Comparison of ENCODE assay signal across 14 cellular contexts in the genomic region with DNA sequence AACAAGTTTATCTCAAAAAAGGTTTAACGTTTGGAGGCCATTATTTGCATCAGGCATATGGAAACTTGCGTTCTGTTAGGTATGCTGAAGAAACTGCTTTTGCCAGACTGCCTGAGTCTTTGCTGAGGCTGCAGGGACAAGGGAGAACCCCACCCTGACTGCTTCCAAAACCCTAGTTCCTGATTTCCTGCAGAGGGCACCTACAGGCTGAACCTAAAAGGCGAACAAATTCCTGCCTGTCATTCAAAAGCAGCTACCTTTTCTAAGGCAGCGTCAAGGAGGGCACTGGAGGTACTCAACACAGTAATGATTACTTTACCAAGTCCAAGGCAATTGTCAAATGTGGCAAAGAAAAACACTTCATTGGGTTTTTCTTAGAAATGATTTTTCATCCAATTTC. TPM values are rescaled to one million over a fixed set of nuclear protein-coding genes. Genes with fewer than 3 reads are reported as not detected.
DNase-seq lines count a peak whose midpoint lies in the region; ATAC-seq, FAIRE-seq and TF ChIP-seq lines count a peak whose summit lies in the region.
"Had no signal": no experiment of that assay in that cellular context is flagged by ENCODE, and none has a peak within 500 bp of the region (broad histone marks: within the 10 kb centered on the region; RNA-seq: fewer than 3 reads in every experiment).

No MANE protein-coding gene starts in this region.

- 86% methylated on average over 2 of the region's 4 CpGs; no CpG with 5 or more reads in 1 of the 2 experiments for WGBS in IMR-90 (ENCODE audit: extremely low coverage in 2 of 2, insufficient read length in 1 of 2), 2 experiments
- 45% methylated on average over 4 of the region's 4 CpGs; no CpG with 5 or more reads in 1 of the 2 experiments for WGBS in H1 (ENCODE audit: extremely low coverage in 1 of 2, insufficient coverage in 1 of 2, insufficient read length in 1 of 2, insufficient replicate concordance in 2 of 2, low coverage in 1 of 2, low lambda C conversion rate in 2 of 2, missing lambda C conversion rate in 1 of 2), 2 experiments

- H3K4me3 ChIP-seq in IMR-90 (ENCODE audit: insufficient read depth, low read depth, low read length), result no peak overlapping the region
- peak overlapping the region in 3 of 4 experiments; percentile 52 to 71 (median 70); a peak in 4 of 8 replicates for H3K4me3 ChIP-seq in H1 (ENCODE audit: extremely low read depth in 1 of 4, insufficient read depth in 2 of 4, low read depth in 3 of 4, low read length in 4 of 4)
- H3K4me3 ChIP-seq in retinal pigment epithelial cell (ENCODE audit: low read length), result no peak overlapping the region

- dilution Hi-C loops in IMR-90 (cut with HindIII; ENCODE audit: low sequenced_read_pairs, unreplicated experiment), result no loop called here

- H3K9me3 Mint-ChIP-seq in activated naive CD8-positive, alpha-beta T cell (ENCODE audit: low read depth), result no peaks in the 10 kb centered on the region
- H3K9me3 Mint-ChIP-seq in activated naive CD8-positive, alpha-beta T cell treated with anti-CD3 and anti-CD28 coated beads for 36 hours, result no peaks in the 10 kb centered on the region

- H3K79me2 ChIP-seq in H1 (ENCODE audit: control insufficient read depth in 1 of 2, insufficient read depth in 2 of 2, low read length in 2 of 2), result no peaks in the 10 kb centered on the region

- TF ChIP-seq RAD21 in IMR-90 (IDR thresholded peaks at IDR 0.05; ENCODE audit: low read length) (no peak), H1 (IDR thresholded peaks at IDR 0.05 in 1 of 2, conservative IDR thresholded peaks at IDR 0.05 in 1 of 2; ENCODE audit: low read depth in 2 of 2, low read length in 2 of 2) (peak in 1 of 2 experiments; percentile 33; a peak in 2 of 4 replicates)

- H3K27me3 Mint-ChIP-seq in activated naive CD8-positive, alpha-beta T cell, result peaks cover 5% of the 10 kb centered on the region
- peaks cover 22% of the 10 kb centered on the region for H3K27me3 Mint-ChIP-seq in activated naive CD8-positive, alpha-beta T cell treated with anti-CD3 and anti-CD28 coated beads for 36 hours

- no peak for DNase-seq in activated naive CD8-positive, alpha-beta T cell treated with anti-CD3 and anti-CD28 coated beads for 36 hours
- DNase-seq in IMR-90, result no peak
- no peak for DNase-seq in H1 (ENCODE audit: low read depth in 1 of 2, low spot score in 2 of 2)
- DNase-seq in retinal pigment epithelial cell (ENCODE audit: low read depth), result no peak
- no peak for DNase-seq in GM10266 (ENCODE audit: extremely low spot score)
- no peak for DNase-seq in NCI-H2107 (lab: John Stamatoyannopoulos, UW)
- DNase-seq: activated CD8-positive, alpha-beta memory T cell treated with anti-CD3 and anti-CD28 coated beads, Interleukin-2, amount 50 U/mL, for 4 hours; AML-193; KG1; NCI-H2227 treated with DMSO at 0.1 percent for 48 hours had no signal

- H4K5ac ChIP-seq in IMR-90 (ENCODE audit: low read depth, low read length) (no peak overlapping the region), H1 (ENCODE audit: insufficient read length, low read depth, low read length) (no peak overlapping the region)

- intact Hi-C loops in IMR-90 (cut with micrococcal nuclease), result loop anchor here (5.0 kb wide), 1 partner anchor 74 kb away; a partner anchor contains a TSS

- H3K27me3 ChIP-seq in IMR-90 (ENCODE audit: control insufficient read depth, insufficient read depth, low read length) (no peaks in the 10 kb centered on the region), H1 (replicated peaks in 1 of 4; ENCODE audit: control insufficient read depth in 3 of 4, extremely low read depth in 1 of 4, insufficient read depth in 3 of 4, low read length in 3 of 4) (peaks cover 0 to 14% (median 6%) of the 10 kb centered on the region in 4 experiments; a peak in 3 of 7 replicates)
- H3K27me3 ChIP-seq: ascending aorta had no signal

- no peak overlapping the region for H2BK120ac ChIP-seq in IMR-90 (ENCODE audit: low read depth, low read length)
- H2BK120ac ChIP-seq in H1 (replicated peaks; ENCODE audit: low read depth, low read length), result no peak overlapping the region

- FAIRE-seq in H1 (lab: Jason Lieb, UNC), result peak; percentile 69
- FAIRE-seq: endothelial cell of umbilical vein had no signal

- H3K36me3 Mint-ChIP-seq in activated naive CD8-positive, alpha-beta T cell, result peaks cover under 1% of the 10 kb centered on the region
- H3K36me3 Mint-ChIP-seq in activated naive CD8-positive, alpha-beta T cell treated with anti-CD3 and anti-CD28 coated beads for 36 hours, result no peaks in the 10 kb centered on the region

- H3K9me3 ChIP-seq in IMR-90 (ENCODE audit: control insufficient read depth, insufficient read depth, low read length), result no peaks in the 10 kb centered on the region
- no peaks in the 10 kb centered on the region for H3K9me3 ChIP-seq in H1 (ENCODE audit: insufficient read depth in 2 of 2, low read depth in 1 of 2, low read length in 1 of 2)
- H3K9me3 ChIP-seq: ascending aorta had no signal

- no peak overlapping the region for H3K27ac Mint-ChIP-seq in activated naive CD8-positive, alpha-beta T cell
- no peak overlapping the region for H3K27ac Mint-ChIP-seq in activated naive CD8-positive, alpha-beta T cell treated with anti-CD3 and anti-CD28 coated beads for 36 hours

- POLR2A ChIA-PET in IMR-90 (lab: Charles Lee; ENCODE audit: unreplicated experiment) (no interaction called here), H1 (lab: Charles Lee; ENCODE audit: partially characterized antibody) (interaction anchor here (1.3 kb wide), 1 partner anchor 76 kb away, joined by 3 read pairs; a partner anchor contains a TSS)

- H4K20me1 ChIP-seq in IMR-90 (ENCODE audit: insufficient read depth, low read length) (no peaks in the 10 kb centered on the region), H1 (replicated peaks in 1 of 2; ENCODE audit: control insufficient read depth in 1 of 2, insufficient read depth in 2 of 2, low read length in 2 of 2) (peaks cover 2 to 11% of the 10 kb centered on the region in 2 experiments)

- H2BK15ac ChIP-seq in IMR-90 (ENCODE audit: low read depth, low read length) (0 out of 3 replicates have a peak overlapping the region, but pooled peaks have one; percentile 21), H1 (ENCODE audit: low read length) (no peak overlapping the region)

- CTCF ChIA-PET in IMR-90 (lab: Yijun Ruan, JAX), result interaction anchor here (0.5 to 1.6 kb wide), 4 partner anchors 88 to 412 kb away, joined by 3 read pairs; no protein-coding TSS in a partner anchor
- CTCF ChIA-PET in H1 (lab: Charles Lee; ENCODE audit: partially characterized antibody), result interaction anchor here (0.9 to 8.6 kb wide), 9 partner anchors 9 to 170 kb away, joined by 3 to 282 read pairs (median 6); no protein-coding TSS in a partner anchor

- TF ChIP-seq CTCF in IMR-90 (conservative IDR thresholded peaks at IDR 0.05; ENCODE audit: low read depth, low read length), result no peak
- TF ChIP-seq CTCF in H1 (IDR thresholded peaks at IDR 0.05; ENCODE audit: control extremely low read depth in 1 of 3, insufficient read depth in 1 of 3, low read depth in 1 of 3, low read length in 3 of 3), result peak in 2 of 3 experiments; percentile 17 to 20; a peak in 2 of 4 replicates
- peak; percentile 17 for TF ChIP-seq CTCF in retinal pigment epithelial cell (conservative IDR thresholded peaks at IDR 0.05; ENCODE audit: low read depth, low read length)
- no peak for TF ChIP-seq CTCF in GM10266 (IDR thresholded peaks at IDR 0.05; ENCODE audit: control insufficient read depth, insufficient read depth, low read depth, missing control alignments)

- 0 out of 2 replicates have a peak overlapping the region, but pooled peaks have one; percentile 25 for H3K4ac ChIP-seq in IMR-90 (ENCODE audit: low read depth, low read length)
- H3K4ac ChIP-seq in H1 (replicated peaks; ENCODE audit: insufficient read length, low read depth, low read length), result no peak overlapping the region

- no peak overlapping the region for H3K9ac ChIP-seq in IMR-90 (ENCODE audit: low read depth, low read length)
- H3K9ac ChIP-seq in H1 (replicated peaks in 1 of 4; ENCODE audit: extremely low read depth in 1 of 4, low read depth in 3 of 4, low read length in 3 of 4), result no peak overlapping the region

- peaks cover 8% of the 10 kb centered on the region for H3K9me1 ChIP-seq in IMR-90 (ENCODE audit: insufficient read depth, low read length)

- H3K27ac ChIP-seq in IMR-90 (ENCODE audit: insufficient read depth, low read length), result no peak overlapping the region
- H3K27ac ChIP-seq in H1 (ENCODE audit: low read depth, low read length), result no peak overlapping the region

- H3K4me2 ChIP-seq in IMR-90 (ENCODE audit: low read depth, low read length) (no peak overlapping the region), H1 (ENCODE audit: insufficient read depth in 1 of 2, low read depth in 2 of 2, low read length in 2 of 2) (peak overlapping the region; percentile 78 to 93; a peak in 3 of 4 replicates)

- peaks cover 17% of the 10 kb centered on the region for H3K4me1 Mint-ChIP-seq in activated naive CD8-positive, alpha-beta T cell (ENCODE audit: low read depth)
- peaks cover 30% of the 10 kb centered on the region for H3K4me1 Mint-ChIP-seq in activated naive CD8-positive, alpha-beta T cell treated with anti-CD3 and anti-CD28 coated beads for 36 hours

- H2AK9ac ChIP-seq in IMR-90 (replicated peaks; ENCODE audit: low read depth, low read length, poor library complexity), result no peak overlapping the region

- BruUV-seq in IMR-90 (replicated peaks; lab: Mats Ljungman, UMichigan), result no TSS peak

- H3K4me1 ChIP-seq in IMR-90 (ENCODE audit: control insufficient read depth, insufficient read depth, low read length), result peaks cover 20% of the 10 kb centered on the region
- peaks cover 0 to 8% (median 0%) of the 10 kb centered on the region in 4 experiments; a peak in 4 of 7 replicates for H3K4me1 ChIP-seq in H1 (replicated peaks in 1 of 4; ENCODE audit: control insufficient read depth in 3 of 4, insufficient read depth in 4 of 4, low read length in 3 of 4)

- TF ChIP-seq EP300 in H1 (IDR thresholded peaks at IDR 0.05; ENCODE audit: borderline replicate concordance in 1 of 2, low read depth in 2 of 2, low read length in 2 of 2), result no peak

- H2AK5ac ChIP-seq in IMR-90 (ENCODE audit: low read depth, low read length) (no peak overlapping the region), H1 (ENCODE audit: low read depth, low read length) (no peak overlapping the region)

- in situ Hi-C loops in IMR-90 (cut with MboI; ENCODE audit: low sequenced_read_pairs), result loop anchor here (10.0 kb wide), 1 partner anchor 134 kb away; no protein-coding TSS in a partner anchor

- H4K91ac ChIP-seq in IMR-90 (ENCODE audit: insufficient read depth, low read depth, low read length), result no peak overlapping the region
- no peak overlapping the region for H4K91ac ChIP-seq in H1 (replicated peaks; ENCODE audit: insufficient read length, low read length)

- H3K4me3 Mint-ChIP-seq in activated naive CD8-positive, alpha-beta T cell, result peak overlapping the region; percentile 87
- no peak overlapping the region for H3K4me3 Mint-ChIP-seq in activated naive CD8-positive, alpha-beta T cell treated with anti-CD3 and anti-CD28 coated beads for 36 hours

- H3K18ac ChIP-seq in IMR-90 (ENCODE audit: low read depth, low read length) (no peak overlapping the region), H1 (ENCODE audit: extremely low read depth, low read length) (no peak overlapping the region)

- no peak overlapping the region for H2BK12ac ChIP-seq in H1 (ENCODE audit: low read depth, low read length)

- H2BK5ac ChIP-seq in IMR-90 (ENCODE audit: low read depth, low read length, poor library complexity, severe bottlenecking), result no peak overlapping the region
- H2BK5ac ChIP-seq in H1 (ENCODE audit: low read depth, low read length), result no peak overlapping the region

- H3K56ac ChIP-seq in IMR-90 (ENCODE audit: extremely low read depth, insufficient read depth, low read length), result no peak overlapping the region
- no peak overlapping the region for H3K56ac ChIP-seq in H1 (replicated peaks; ENCODE audit: insufficient read length, low read depth, low read length)

- ATAC-seq in IMR-90 (ENCODE audit: low read depth) (no peak), GM18520 (IDR thresholded peaks at IDR 0.05; ENCODE audit: unreplicated experiment) (no peak)

- H4K8ac ChIP-seq in IMR-90 (ENCODE audit: low read depth in 2 of 2, low read length in 2 of 2), result no peak overlapping the region
- H4K8ac ChIP-seq in H1 (ENCODE audit: extremely low read depth, insufficient read depth, low read length), result no peak overlapping the region

- H3K23ac ChIP-seq in IMR-90 (ENCODE audit: low read depth, low read length), result no peak overlapping the region; the same call in 1 of the 2 replicates
- H3K23ac ChIP-seq in H1 (ENCODE audit: insufficient read length), result no peak overlapping the region

- H3K36me3 ChIP-seq in IMR-90 (ENCODE audit: control insufficient read depth, insufficient read depth, low read length), result no peaks in the 10 kb centered on the region
- H3K36me3 ChIP-seq in H1 (ENCODE audit: control insufficient read depth in 2 of 4, insufficient read depth in 4 of 4, low read length in 3 of 4), result peaks cover 0 to 4% (median under 1%) of the 10 kb centered on the region in 4 experiments; a peak in 2 of 8 replicates
- H3K36me3 ChIP-seq: ascending aorta had no signal

- H3K14ac ChIP-seq in IMR-90 (replicated peaks; ENCODE audit: low read depth, low read length), result no peak overlapping the region
- H3K14ac ChIP-seq in H1 (ENCODE audit: insufficient read length), result no peak overlapping the region

- H2BK20ac ChIP-seq in IMR-90 (ENCODE audit: low read depth, low read length) (no peak overlapping the region), H1 (ENCODE audit: low read length) (no peak overlapping the region)

- no peak for TF ChIP-seq POLR2A in IMR-90 (IDR thresholded peaks at IDR 0.05; ENCODE audit: low read depth, low read length)
- no peak for TF ChIP-seq POLR2A in H1 (IDR thresholded peaks at IDR 0.05; ENCODE audit: control extremely low read depth in 1 of 2, low read depth in 2 of 2, low read length in 2 of 2)

- H3K79me1 ChIP-seq in IMR-90 (ENCODE audit: low read depth in 1 of 2, low read length in 2 of 2) (no peaks in the 10 kb centered on the region; a peak in 1 of 4 replicates), H1 (ENCODE audit: low read depth, low read length) (no peaks in the 10 kb centered on the region)

- H2AFZ ChIP-seq in IMR-90 (replicated peaks; ENCODE audit: low read length, poor library complexity), result no peak overlapping the region
- no peak overlapping the region for H2AFZ ChIP-seq in H1 (ENCODE audit: low read length)

- peaks cover 15% of the 10 kb centered on the region for H3K23me2 ChIP-seq in H1 (ENCODE audit: low read depth, low read length)

RNA-seq across cellular contexts. Expression of a gene that starts 0.6 kb away (rescaled TPM):
- not detected for total RNA-seq in activated naive CD8-positive, alpha-beta T cell treated with anti-CD3 and anti-CD28 coated beads for 36 hours
- total RNA-seq in IMR-90 (2012; rRNA removed), result 15.6 and 20.3 TPM in 2 replicates
- 19.2 and 24.7 TPM in 2 replicates for polyA plus RNA-seq in IMR-90 (2012; rRNA removed)
- 12.7 and 13.8 TPM in 2 replicates for polyA plus RNA-seq in IMR-90 (2012; cell fraction: cytosol; rRNA removed)
- 9.0 and 31.6 TPM in 2 replicates for polyA plus RNA-seq in IMR-90 (2012; cell fraction: nucleus; rRNA removed; ENCODE audit: low replicate concordance)
- 0.17 and 0.32 TPM in 2 replicates for total RNA-seq in H1 (2021; fragmentation: NEBNext Ultra II Directional; extraction: Animal tissue kit (Norgen Biotek cat#: 25700))
- polyA plus RNA-seq in H1 (2011; rRNA removed), result 0.09 and 0.17 TPM in 2 replicates
- 0.19 TPM for polyA plus RNA-seq in H1 (2011; cell fraction: cytosol; rRNA removed)
- polyA plus RNA-seq in H1 (2011; cell fraction: nucleus; rRNA removed), result 0.29 TPM
- polyA plus RNA-seq in H1 (2012, experiment 1 of 2), result 0.09 to 0.35 TPM (median 0.26 TPM) in 4 replicates
- not detected for polyA plus RNA-seq in H1 (2012, experiment 2 of 2)
- polyA plus RNA-seq in H1 (2013, experiment 1 of 2), result 0.24 TPM
- 0.06 TPM for polyA plus RNA-seq in H1 (2013, experiment 2 of 2)
- 0.76 and 1.2 TPM in 2 replicates for polyA minus RNA-seq in H1 (2011; rRNA and poly(A)+ RNA removed)
- not detected for polyA minus RNA-seq in H1 (2011; cell fraction: cytosol; rRNA and poly(A)+ RNA removed)
- polyA minus RNA-seq in H1 (2011; cell fraction: nucleus; rRNA and poly(A)+ RNA removed), result 0.90 TPM
- total RNA-seq: ascending aorta had no signal

Comparison
In these comparisons a context has a peak if more than half of its experiments do, and no peak if none do; other contexts are left out.
1. H3K4me3 ChIP-seq: peak in H1 (3 of 4); none in IMR-90 (single experiment) and retinal pigment epithelial cell (single experiment).
2. CTCF ChIP-seq: peak in H1 (2 of 3) and retinal pigment epithelial cell (single experiment); none in IMR-90 (single experiment) and GM10266 (single experiment).
3. RNA of a gene that starts 0.6 kb away (total RNA-seq): 15.6 to 20.3 TPM in IMR-90; 0.17 to 0.32 TPM in H1 and not detected in activated naive CD8-positive, alpha-beta T cell treated with anti-CD3 and anti-CD28 coated beads for 36 hours; every median in the first group is over 10 times any median in the second.